Comparison of ENCODE assay signal across 8 cellular contexts in the genomic region with DNA sequence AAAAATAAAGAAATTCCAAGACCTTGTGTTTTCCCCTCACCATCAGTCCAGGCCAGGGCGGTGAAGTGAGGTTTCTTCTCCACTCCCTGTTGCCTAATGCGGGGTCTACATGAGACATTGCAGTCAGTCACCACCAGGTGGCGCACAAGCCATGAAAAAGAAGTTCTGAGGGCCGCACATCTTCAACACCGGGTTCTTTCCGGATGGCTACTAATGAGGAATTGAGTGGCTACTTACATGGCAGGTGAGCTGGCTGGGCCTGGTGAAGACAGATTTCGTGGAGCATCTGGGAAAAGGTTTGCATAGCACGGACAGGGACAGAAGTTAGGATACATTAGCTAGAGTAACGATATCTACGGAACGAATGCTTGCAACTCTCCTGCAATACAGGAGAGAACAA. TPM values are rescaled to one million over a fixed set of nuclear protein-coding genes. Genes with fewer than 3 reads are reported as not detected.
DNase-seq lines count a peak whose midpoint lies in the region; ATAC-seq and TF ChIP-seq lines count a peak whose summit lies in the region.

No MANE protein-coding gene starts in this region.

- no peaks in the 10 kb centered on the region for H3K27me3 ChIP-seq in right lobe of liver

- no peak overlapping the region for H3K27ac ChIP-seq in right lobe of liver

- H3K9me3 ChIP-seq in right lobe of liver, result no peaks in the 10 kb centered on the region

- DNase-seq in C1 segment of cervical spinal cord (lab: John Stamatoyannopoulos, UW) (peak in 11 of 14 donors; percentile 22 to 72 (median 47)), NCI-H526 treated with DMSO at 0.1 percent for 48 hours (lab: John Stamatoyannopoulos, UW) (peak; percentile 73), dermis blood vessel endothelial cell (peak; percentile 84), right lobe of liver (peak; percentile 82 to 85 (median 84))
- peak; percentile 85 for DNase-seq in activated CD4-positive, alpha-beta T cell treated with anti-CD3 and anti-CD28 coated beads, Interleukin-2, amount 50 U/mL, for 1 hour
- DNase-seq in stimulated activated CD4-positive, alpha-beta T cell treated with anti-CD3 and anti-CD28 coated beads, TNF-alpha, amount 100 ng/mL, for 4 hours (ENCODE audit: low read depth in 3 of 3), result peak; percentile 63 to 77 (median 75)

- H3K4me1 ChIP-seq in right lobe of liver, result no peaks in the 10 kb centered on the region

- intact Hi-C loops in right lobe of liver (cut with DNase I), result loop anchor here (10.0 kb wide), 1 partner anchor 132 kb away; no protein-coding TSS in a partner anchor

- TF ChIP-seq POLR2A in right lobe of liver (IDR thresholded peaks at IDR 0.05), result no peak

- H3K36me3 ChIP-seq in right lobe of liver, result no peaks in the 10 kb centered on the region

- peak; percentile 87 to 93 (median 89) for TF ChIP-seq CTCF in right lobe of liver (IDR thresholded peaks at IDR 0.05)

- ATAC-seq in HG02798 (IDR thresholded peaks at IDR 0.05; ENCODE audit: poor library complexity, unreplicated experiment) (peak; percentile 29), right lobe of liver (peak; percentile 67 to 78 (median 75)), HG02970 (IDR thresholded peaks at IDR 0.05; ENCODE audit: low FRiP score, unreplicated experiment) (no peak)

- no peak overlapping the region for H3K4me3 ChIP-seq in right lobe of liver

- WGBS in right lobe of liver (ENCODE audit: insufficient coverage, low coverage, low lambda C conversion rate, missing lambda C conversion rate), result 0% methylated on average over 8 of the region's 11 CpGs

RNA-seq across cellular contexts. Expression of gene S100A11, which starts 15.8 kb away (rescaled TPM):
- 12.3 and 24.6 TPM in 2 replicates for total RNA-seq in dermis blood vessel endothelial cell
- 10 to 100 TPM; 11.0 to 68.5 (median 25.3) TPM for total RNA-seq in right lobe of liver

RNA-seq across cellular contexts. Expression of gene TCHHL1, which starts 36.3 kb away (rescaled TPM):
- total RNA-seq in dermis blood vessel endothelial cell (not detected in 2 replicates), right lobe of liver (not detected)

RNA-seq across cellular contexts. Expression of gene S100A10, which starts 58.9 kb away (rescaled TPM):
- total RNA-seq in dermis blood vessel endothelial cell, result 148 and 239 TPM in 2 replicates
- 100 to 1,000 TPM in 1 of 6 experiments, 10 to 100 TPM in 5; 48.5 to 192 (median 61.7) TPM for total RNA-seq in right lobe of liver
